Comparison of ENCODE assay signal across 25 cellular contexts in genomic region chr3:67602816-67603215, GRCh38. TPM values are rescaled to one million over a fixed set of nuclear protein-coding genes. Genes with fewer than 3 reads are reported as not detected.
A peak's percentile ranks its signal among the peaks of the same experiment; 100 is the strongest.
DNase-seq lines count a peak whose midpoint lies in the region; ATAC-seq and TF ChIP-seq lines count a peak whose summit lies in the region.
"Had no signal": no experiment of that assay in that cellular context is flagged by ENCODE, and none has a peak within 500 bp of the region (broad histone marks: within the 10 kb centered on the region; RNA-seq: fewer than 3 reads in every experiment).

No MANE protein-coding gene starts in this region.

- H3K9me3 Mint-ChIP-seq in activated naive CD4-positive, alpha-beta T cell treated with anti-CD3 and anti-CD28 coated beads, Interleukin-2, amount 50 U/mL, for 24 hours, result no peaks in the 10 kb centered on the region
- peaks cover 0 to 3% of the 10 kb centered on the region in 2 donors for H3K9me3 Mint-ChIP-seq in activated naive CD4-positive, alpha-beta T cell treated with anti-CD3 and anti-CD28 coated beads, Interleukin-2, amount 50 U/mL, for 72 hours
- no peaks in the 10 kb centered on the region for H3K9me3 Mint-ChIP-seq in natural killer cell treated with Interleukin-12 subunit alpha and Interleukin-12 subunit beta and Interleukin-15 and Interleukin-18, amount 100 ng/mL, for 72 hours
- H3K9me3 Mint-ChIP-seq: activated B cell treated with CpG ODN at 0.5 μM for 24 hours; CD8-positive, alpha-beta memory T cell; H9; T-helper 1 cell treated with Interleukin-12 subunit alpha and Interleukin-12 subunit beta and Interleukin-4 antibody, amounts not matched to agents 30 μg/mL and 1 μg/mL, for 36 hours had no signal

- no peak for TF ChIP-seq CTCF in tibial nerve (IDR thresholded peaks at IDR 0.05)

- H3K4me1 ChIP-seq in tibial nerve, result peaks cover 0 to 13% (median 0%) of the 10 kb centered on the region in 4 donors
- H3K4me1 ChIP-seq: transverse colon had no signal

- peak overlapping the region; percentile 94 for H3K27ac Mint-ChIP-seq in activated naive CD4-positive, alpha-beta T cell treated with anti-CD3 and anti-CD28 coated beads, Interleukin-2, amount 50 U/mL, for 24 hours
- H3K27ac Mint-ChIP-seq in activated naive CD4-positive, alpha-beta T cell treated with anti-CD3 and anti-CD28 coated beads, Interleukin-2, amount 50 U/mL, for 72 hours, result no peak overlapping the region
- H3K27ac Mint-ChIP-seq in T-helper 17 cell, result peak overlapping the region; percentile 89
- peak overlapping the region in 1 of 2 donors; percentile 24 for H3K27ac Mint-ChIP-seq in natural killer cell treated with Interleukin-12 subunit alpha and Interleukin-12 subunit beta and Interleukin-15 and Interleukin-18, amount 100 ng/mL, for 72 hours
- H3K27ac Mint-ChIP-seq: activated B cell treated with CpG ODN at 0.5 μM for 24 hours had no signal

- WGBS in tibial nerve, 2 donors, result 88 to 96% methylated on average over 2 of the region's 2 CpGs

- no peaks in the 10 kb centered on the region for H3K27me3 Mint-ChIP-seq in activated naive CD4-positive, alpha-beta T cell treated with anti-CD3 and anti-CD28 coated beads, Interleukin-2, amount 50 U/mL, for 24 hours
- H3K27me3 Mint-ChIP-seq in T-helper 17 cell, result no peaks in the 10 kb centered on the region
- H3K27me3 Mint-ChIP-seq in natural killer cell treated with Interleukin-12 subunit alpha and Interleukin-12 subunit beta and Interleukin-15 and Interleukin-18, amount 100 ng/mL, for 72 hours, result no peaks in the 10 kb centered on the region
- H3K27me3 Mint-ChIP-seq: activated B cell treated with CpG ODN at 0.5 μM for 24 hours; CD8-positive, alpha-beta memory T cell had no signal

- H3K4me1 Mint-ChIP-seq in activated naive CD4-positive, alpha-beta T cell treated with anti-CD3 and anti-CD28 coated beads, Interleukin-2, amount 50 U/mL, for 24 hours, result peaks cover 89% of the 10 kb centered on the region
- H3K4me1 Mint-ChIP-seq in T-helper 17 cell, result peaks cover 52% of the 10 kb centered on the region
- peaks cover 39 to 45% of the 10 kb centered on the region in 2 donors for H3K4me1 Mint-ChIP-seq in natural killer cell treated with Interleukin-12 subunit alpha and Interleukin-12 subunit beta and Interleukin-15 and Interleukin-18, amount 100 ng/mL, for 72 hours (ENCODE audit: low read depth in 2 of 2)

- H3K4me3 Mint-ChIP-seq in activated naive CD4-positive, alpha-beta T cell treated with anti-CD3 and anti-CD28 coated beads, Interleukin-2, amount 50 U/mL, for 24 hours, result peak overlapping the region; percentile 77
- peak overlapping the region; percentile 83 for H3K4me3 Mint-ChIP-seq in T-helper 17 cell
- H3K4me3 Mint-ChIP-seq in natural killer cell treated with Interleukin-12 subunit alpha and Interleukin-12 subunit beta and Interleukin-15 and Interleukin-18, amount 100 ng/mL, for 72 hours, result peak overlapping the region; percentile 64
- H3K4me3 Mint-ChIP-seq: activated B cell treated with CpG ODN at 0.5 μM for 24 hours, H9 had no signal

- no peak for TF ChIP-seq EP300 in tibial nerve (IDR thresholded peaks at IDR 0.05)

- ATAC-seq in activated naive CD4-positive, alpha-beta T cell treated with anti-CD3 and anti-CD28 coated beads, Interleukin-2, amount 50 U/mL, for 72 hours, result no peak
- ATAC-seq in T-helper 17 cell (no peak), HG03097 (IDR thresholded peaks at IDR 0.05; ENCODE audit: low FRiP score, unreplicated experiment) (no peak)
- no peak for ATAC-seq in natural killer cell treated with Interleukin-12 subunit alpha and Interleukin-12 subunit beta and Interleukin-15 and Interleukin-18, amount 100 ng/mL, for 72 hours
- ATAC-seq: left cardiac atrium, right cardiac atrium had no signal

- no peak overlapping the region for H3K4me3 ChIP-seq in tibial nerve
- H3K4me3 ChIP-seq: esophagus squamous epithelium, SJSA1, transverse colon had no signal

- no peak for TF ChIP-seq POLR2A in tibial nerve (IDR thresholded peaks at IDR 0.05)

- peaks cover 19% of the 10 kb centered on the region for H3K36me3 Mint-ChIP-seq in activated naive CD4-positive, alpha-beta T cell treated with anti-CD3 and anti-CD28 coated beads, Interleukin-2, amount 50 U/mL, for 24 hours
- peaks cover 20 to 48% of the 10 kb centered on the region in 2 donors for H3K36me3 Mint-ChIP-seq in activated naive CD4-positive, alpha-beta T cell treated with anti-CD3 and anti-CD28 coated beads, Interleukin-2, amount 50 U/mL, for 72 hours
- peaks cover 16% of the 10 kb centered on the region for H3K36me3 Mint-ChIP-seq in T-helper 17 cell (ENCODE audit: low read depth)
- peaks cover 20% of the 10 kb centered on the region for H3K36me3 Mint-ChIP-seq in natural killer cell treated with Interleukin-12 subunit alpha and Interleukin-12 subunit beta and Interleukin-15 and Interleukin-18, amount 100 ng/mL, for 72 hours

- H3K27ac ChIP-seq in tibial nerve, result no peak overlapping the region
- H3K27ac ChIP-seq: esophagus squamous epithelium, SJSA1, transverse colon had no signal

- no peaks in the 10 kb centered on the region for H3K27me3 ChIP-seq in tibial nerve
- H3K27me3 ChIP-seq: esophagus squamous epithelium, SJSA1, transverse colon had no signal

- H3K36me3 ChIP-seq in tibial nerve, result peaks cover 0 to 40% (median 0%) of the 10 kb centered on the region in 3 donors

- DNase-seq in NCI-H82 (lab: John Stamatoyannopoulos, UW) (peak; percentile 20), NCI-H82 treated with DMSO at 0.1 percent for 48 hours (lab: John Stamatoyannopoulos, UW; ENCODE audit: unreplicated experiment) (no peak), T-helper 17 cell (no peak), tibial nerve (ENCODE audit: low spot score in 2 of 2) (no peak)
- DNase-seq in activated naive CD4-positive, alpha-beta T cell treated with anti-CD3 and anti-CD28 coated beads, Interleukin-2, amount 50 U/mL, for 72 hours (ENCODE audit: low spot score in 2 of 2), result no peak
- no peak for DNase-seq in natural killer cell treated with Interleukin-12 subunit alpha and Interleukin-12 subunit beta and Interleukin-15 and Interleukin-18, amount 100 ng/mL, for 72 hours (ENCODE audit: low spot score)
- DNase-seq: activated B cell treated with CpG ODN at 0.5 μM for 24 hours; activated T-cell treated with anti-CD3 and anti-CD28 coated beads, Interleukin-2, amount 50 U/mL, for 48 hours; central memory CD4-positive, alpha-beta T cell; esophagus squamous epithelium; H9; IMR-90; left cardiac atrium; NCI-H1092; NCI-H1694 treated with DMSO at 0.1 percent for 48 hours; NCI-H526 treated with DMSO at 0.1 percent for 48 hours; posterior cingulate gyrus; right cardiac atrium; stimulated activated CD4-positive, alpha-beta T cell treated with anti-CD3 and anti-CD28 coated beads, Interleukin-2, amount 100 ng/mL, for 48 hours; transverse colon had no signal

- H3K9me3 ChIP-seq in T-helper 17 cell (ENCODE audit: control insufficient read depth, low read length, poor library complexity, severe bottlenecking) (no peaks in the 10 kb centered on the region), tibial nerve (no peaks in the 10 kb centered on the region)
- H3K9me3 ChIP-seq: esophagus squamous epithelium, SJSA1, transverse colon had no signal

RNA-seq across cellular contexts. Expression of gene SUCLG2, which starts 51.6 kb away (rescaled TPM):
- 10 to 100 TPM; 48.1 to 70.6 TPM for total RNA-seq in activated naive CD4-positive, alpha-beta T cell treated with anti-CD3 and anti-CD28 coated beads, Interleukin-2, amount 50 U/mL, for 72 hours
- total RNA-seq in T-helper 17 cell (10 to 100 TPM; 43.8 to 48.1 TPM), tibial nerve (10 to 100 TPM; 28.0 to 52.8 (median 42.7) TPM)
- 10 to 100 TPM; 18.9 to 28.2 TPM for total RNA-seq in natural killer cell treated with Interleukin-12 subunit alpha and Interleukin-12 subunit beta and Interleukin-15 and Interleukin-18, amount 100 ng/mL, for 72 hours

Comparison
In these comparisons a context has a peak if more than half of its experiments do, and no peak if none do; other contexts are left out.
1. H3K27ac Mint-ChIP-seq: peak in activated naive CD4-positive, alpha-beta T cell treated with anti-CD3 and anti-CD28 coated beads, Interleukin-2, amount 50 U/mL, for 24 hours (single experiment) and T-helper 17 cell (single experiment); none in activated naive CD4-positive, alpha-beta T cell treated with anti-CD3 and anti-CD28 coated beads, Interleukin-2, amount 50 U/mL, for 72 hours (0 of 2).
2. Peak in every context shown above with its lines, with median percentiles within 50 percentile points of each other: H3K4me3 Mint-ChIP-seq.